ENCODE assay signal across 19 cellular contexts in genomic region chr2:168742258-168742932, GRCh38.
DNase-seq lines count a peak whose midpoint lies in the region; ATAC-seq and TF ChIP-seq lines count a peak whose summit lies in the region.
"Had no signal": no experiment of that assay in that cellular context is flagged by ENCODE, and none has a peak within 500 bp of the region (broad histone marks: within the 10 kb centered on the region; RNA-seq: fewer than 3 reads in every experiment).

No MANE protein-coding gene starts in this region.

- no peak for ATAC-seq in CD8-positive, alpha-beta T cell
- ATAC-seq in heart right ventricle (peak in 6 of 8 donors; percentile 23 to 79 (median 67)), HG02610 (IDR thresholded peaks at IDR 0.05; ENCODE audit: unreplicated experiment) (no peak)
- ATAC-seq: Panc1 had no signal

- no peaks in the 10 kb centered on the region for H3K27me3 ChIP-seq in CD8-positive, alpha-beta T cell (ENCODE audit: insufficient read depth, low read length)
- H3K27me3 ChIP-seq in heart right ventricle = no peaks in the 10 kb centered on the region
- H3K27me3 ChIP-seq: BLaER1, SJCRH30 had no signal

- no peaks in the 10 kb centered on the region for H3K9me3 ChIP-seq in CD8-positive, alpha-beta T cell (ENCODE audit: low read length)
- no peaks in the 10 kb centered on the region for H3K9me3 ChIP-seq in heart right ventricle
- H3K9me3 ChIP-seq: BLaER1, SJCRH30 had no signal

- CTCF ChIA-PET in CD8-positive, alpha-beta T cell (lab: Charles Lee) = interaction anchor here (1.3 kb wide), 1 partner anchor 9 kb away, joined by 3 read pairs; no protein-coding TSS in a partner anchor

- H3K9me3 Mint-ChIP-seq in CD8-positive, alpha-beta T cell = no peaks in the 10 kb centered on the region
- H3K9me3 Mint-ChIP-seq in nephron progenitor cell = no peaks in the 10 kb centered on the region
- H3K9me3 Mint-ChIP-seq: CD8-positive, alpha-beta memory T cell had no signal

- no peak for DNase-seq in CD8-positive, alpha-beta T cell
- DNase-seq in NCI-H2227 (lab: John Stamatoyannopoulos, UW; ENCODE audit: unreplicated experiment) (peak; percentile 81), heart right ventricle (no peak), nephron progenitor cell (no peak), NOMO-1 treated with dmso at 0.1 percent for 144 hours (lab: John Stamatoyannopoulos, UW; ENCODE audit: unreplicated experiment) (no peak), amygdala (lab: John Stamatoyannopoulos, UW) (no peak)
- DNase-seq: Calu3; CD8-positive, alpha-beta memory T cell; DMS153; H7; Kasumi-1; NCI-H1436; NCI-H1930; NCI-H2171 treated with DMSO at 0.1 percent for 48 hours; NCI-H69; SJCRH30 had no signal

- no peaks in the 10 kb centered on the region for H3K27me3 Mint-ChIP-seq in CD8-positive, alpha-beta T cell (ENCODE audit: low read depth)
- peaks cover 4% of the 10 kb centered on the region for H3K27me3 Mint-ChIP-seq in nephron progenitor cell (ENCODE audit: low read depth, poor library complexity)
- H3K27me3 Mint-ChIP-seq: CD8-positive, alpha-beta memory T cell had no signal

- WGBS in heart right ventricle, 2 donors = 52 to 67% methylated on average over 4 of the region's 4 CpGs

- no peak overlapping the region for H3K4me3 ChIP-seq in CD8-positive, alpha-beta T cell (ENCODE audit: low read depth, low read length)
- H3K4me3 ChIP-seq in heart right ventricle = no peak overlapping the region
- H3K4me3 ChIP-seq: BLaER1, SJCRH30 had no signal

- no peaks in the 10 kb centered on the region for H3K36me3 ChIP-seq in CD8-positive, alpha-beta T cell (ENCODE audit: insufficient read depth, low read length)
- H3K36me3 ChIP-seq in heart right ventricle = no peaks in the 10 kb centered on the region
- H3K36me3 ChIP-seq: SJCRH30 had no signal

- H3K4me1 ChIP-seq in CD8-positive, alpha-beta T cell (ENCODE audit: insufficient read depth, low read length) = peaks cover 5% of the 10 kb centered on the region
- H3K4me1 ChIP-seq in heart right ventricle = peaks cover 0 to 37% (median 13%) of the 10 kb centered on the region in 9 donors
- H3K4me1 ChIP-seq: BLaER1, SJCRH30 had no signal

- H3K27ac Mint-ChIP-seq in CD8-positive, alpha-beta T cell = peak overlapping the region; percentile 33
- peak overlapping the region; percentile 0 for H3K27ac Mint-ChIP-seq in nephron progenitor cell

- peaks cover 18% of the 10 kb centered on the region for H3K36me3 Mint-ChIP-seq in CD8-positive, alpha-beta T cell
- peaks cover 14% of the 10 kb centered on the region for H3K36me3 Mint-ChIP-seq in nephron progenitor cell (ENCODE audit: low read depth)

- TF ChIP-seq CTCF in CD8-positive, alpha-beta T cell (IDR thresholded peaks at IDR 0.05) = no peak
- TF ChIP-seq CTCF in heart right ventricle (IDR thresholded peaks at IDR 0.05) (peak in 1 of 9 donors; percentile 5), nephron progenitor cell (IDR thresholded peaks at IDR 0.05) (no peak)

- intact Hi-C loops in CD8-positive, alpha-beta T cell (cut with DNase I, micrococcal nuclease) = no loop called here
- intact Hi-C loops in heart right ventricle (cut with DNase I) = no loop called here

- H3K27ac ChIP-seq in CD8-positive, alpha-beta T cell (ENCODE audit: low read depth, low read length) = no peak overlapping the region
- no peak overlapping the region for H3K27ac ChIP-seq in heart right ventricle
- H3K27ac ChIP-seq: BLaER1, SJCRH30 had no signal

- H3K4me3 Mint-ChIP-seq in CD8-positive, alpha-beta T cell = no peak overlapping the region
- no peak overlapping the region for H3K4me3 Mint-ChIP-seq in nephron progenitor cell
- H3K4me3 Mint-ChIP-seq: CD8-positive, alpha-beta memory T cell had no signal

- POLR2A ChIA-PET in CD8-positive, alpha-beta T cell (lab: Charles Lee) = interaction anchor here (1.1 kb wide), 1 partner anchor 27 kb away, joined by 5 read pairs; no protein-coding TSS in a partner anchor

- H3K4me1 Mint-ChIP-seq in CD8-positive, alpha-beta T cell (ENCODE audit: low read depth) = peaks cover 18% of the 10 kb centered on the region
- H3K4me1 Mint-ChIP-seq in nephron progenitor cell = no peaks in the 10 kb centered on the region

Comparison
In these comparisons a context has a peak if more than half of its experiments do, and no peak if none do; other contexts are left out.
1. ATAC-seq: peak in heart right ventricle (6 of 8); none in CD8-positive, alpha-beta T cell (single experiment) and HG02610 (single experiment).